ENCODE assay signal across 8 cellular contexts in the genomic region with DNA sequence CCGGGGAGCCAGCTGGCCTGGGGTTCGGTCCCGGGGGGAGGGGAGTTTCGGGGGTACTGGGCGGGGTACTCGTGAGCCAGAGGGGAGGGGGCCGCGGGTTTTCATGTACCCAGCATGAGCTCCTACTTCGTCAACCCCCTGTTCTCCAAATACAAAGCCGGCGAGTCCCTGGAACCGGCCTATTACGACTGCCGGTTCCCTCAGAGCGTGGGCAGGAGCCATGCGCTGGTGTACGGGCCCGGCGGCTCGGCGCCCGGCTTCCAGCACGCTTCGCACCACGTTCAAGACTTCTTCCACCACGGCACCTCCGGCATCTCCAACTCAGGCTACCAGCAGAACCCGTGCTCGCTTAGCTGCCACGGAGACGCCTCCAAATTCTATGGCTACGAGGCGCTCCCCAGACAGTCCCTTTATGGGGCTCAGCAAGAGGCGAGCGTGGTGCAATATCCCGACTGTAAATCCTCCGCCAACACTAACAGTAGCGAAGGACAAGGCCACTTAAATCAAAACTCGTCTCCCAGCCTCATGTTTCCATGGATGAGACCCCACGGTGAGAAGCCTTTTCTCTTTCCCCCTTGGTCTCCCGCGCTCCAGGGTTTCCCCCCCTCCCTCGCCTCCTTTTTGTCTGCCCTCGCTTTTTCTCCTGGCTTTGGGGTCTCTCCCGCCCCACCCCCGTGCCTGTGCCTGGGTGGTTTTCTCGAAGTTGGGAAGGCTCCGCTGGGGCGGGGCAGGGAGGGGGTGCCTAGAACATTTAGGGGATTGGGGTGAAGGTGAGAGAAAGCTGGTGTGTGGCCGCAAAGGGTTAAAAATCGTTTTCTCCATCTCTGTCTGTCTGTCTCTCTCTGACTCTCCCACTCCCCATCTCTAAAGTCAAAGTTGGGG. TPM values are rescaled to one million over a fixed set of nuclear protein-coding genes. Genes with fewer than 3 reads are reported as not detected.
DNase-seq lines count a peak whose midpoint lies in the region; TF ChIP-seq lines count a peak whose summit lies in the region.

No MANE protein-coding gene starts in this region.

- H2AFZ ChIP-seq in PC-9: no peak overlapping the region

- no peak overlapping the region for H3K4me2 ChIP-seq in PC-9

- no peaks in the 10 kb centered on the region for H4K20me1 ChIP-seq in PC-9 (ENCODE audit: insufficient read depth)

- H3K36me3 Mint-ChIP-seq in glutamatergic neuron (ENCODE audit: unreplicated experiment): no peaks in the 10 kb centered on the region

- no peaks in the 10 kb centered on the region for H3F3A ChIP-seq in PC-9 (ENCODE audit: insufficient read depth, low read depth)

- no TSS peak for BruUV-seq in PC-9 (replicated peaks; lab: Mats Ljungman, UMichigan)

- no peaks in the 10 kb centered on the region for H3K9me3 ChIP-seq in WERI-Rb-1 (ENCODE audit: severe bottlenecking)
- H3K9me3 ChIP-seq in stomach smooth muscle (ENCODE audit: control insufficient read depth in 2 of 2, low read length in 2 of 2): no peaks in the 10 kb centered on the region
- no peaks in the 10 kb centered on the region for H3K9me3 ChIP-seq in PC-9 (ENCODE audit: insufficient read depth, low read depth)

- TF ChIP-seq CTCF in WERI-Rb-1 (IDR thresholded peaks at IDR 0.05; ENCODE audit: low read depth, low read length) (no peak), glutamatergic neuron (IDR thresholded peaks at IDR 0.05; ENCODE audit: partially characterized antibody, unreplicated experiment) (no peak), PC-9 (conservative IDR thresholded peaks at IDR 0.05) (no peak)

- H3K27me3 Mint-ChIP-seq in glutamatergic neuron (ENCODE audit: unreplicated experiment): peaks cover 45% of the 10 kb centered on the region

- no peak overlapping the region for H3K4me3 Mint-ChIP-seq in glutamatergic neuron (ENCODE audit: unreplicated experiment)

- CTCF ChIA-PET in PC-9 (lab: Charles Lee): interaction anchor here (0.5 to 1.3 kb wide), 6 partner anchors 8 to 370 kb away, joined by 3 to 12 read pairs (median 5); a partner anchor contains a TSS

- DNase-seq in SIG-M5 treated with dmso at 0.1 percent for 504 hours (lab: John Stamatoyannopoulos, UW; ENCODE audit: unreplicated experiment) (peak; percentile 31), SIG-M5 (lab: John Stamatoyannopoulos, UW) (no peak), WERI-Rb-1 (no peak), glutamatergic neuron (peak; percentile 49), DMS153 (lab: John Stamatoyannopoulos, UW) (no peak), inferior parietal cortex (ENCODE audit: extremely low spot score) (no peak), PC-9 (no peak)

- H3K9me3 Mint-ChIP-seq in glutamatergic neuron (ENCODE audit: unreplicated experiment): peaks cover 2% of the 10 kb centered on the region

- H3K9ac ChIP-seq in stomach smooth muscle (ENCODE audit: low read length in 2 of 2): no peak overlapping the region

- H3K4me1 ChIP-seq in stomach smooth muscle (ENCODE audit: control insufficient read depth, insufficient read depth, low read length) (peaks cover 14% of the 10 kb centered on the region), PC-9 (replicated peaks; ENCODE audit: insufficient read depth) (no peaks in the 10 kb centered on the region)

- no peaks in the 10 kb centered on the region for H3K27me3 ChIP-seq in WERI-Rb-1 (ENCODE audit: insufficient read depth, low read depth, severe bottlenecking)
- H3K27me3 ChIP-seq in stomach smooth muscle (ENCODE audit: control insufficient read depth in 1 of 2, insufficient read depth in 2 of 2, low read length in 2 of 2): peaks cover 84 to 95% of the 10 kb centered on the region in 2 donors
- no peaks in the 10 kb centered on the region for H3K27me3 ChIP-seq in PC-9 (ENCODE audit: insufficient read depth, low read depth)

- H3K4me1 Mint-ChIP-seq in glutamatergic neuron (ENCODE audit: low read depth, unreplicated experiment): no peaks in the 10 kb centered on the region

- intact Hi-C loops in PC-9 (cut with micrococcal nuclease; ENCODE audit: unreplicated experiment): loop anchor here (5.0 kb wide), 2 partner anchors 307 to 368 kb away; no protein-coding TSS in a partner anchor

- POLR2A ChIA-PET in PC-9 (lab: Charles Lee; ENCODE audit: unreplicated experiment): interaction anchor here (0.6 kb wide), 1 partner anchor 314 kb away, joined by 8 read pairs; no protein-coding TSS in a partner anchor

- H3K27ac ChIP-seq in WERI-Rb-1 (peak overlapping the region; percentile 92), stomach smooth muscle (ENCODE audit: low read length) (no peak overlapping the region), PC-9 (no peak overlapping the region)

- H3K9me2 ChIP-seq in PC-9 (ENCODE audit: insufficient read depth): no peaks in the 10 kb centered on the region

- no peaks in the 10 kb centered on the region for H3K79me2 ChIP-seq in PC-9 (ENCODE audit: low read depth)

- H3K36me3 ChIP-seq in WERI-Rb-1: no peaks in the 10 kb centered on the region
- H3K36me3 ChIP-seq in stomach smooth muscle (ENCODE audit: control insufficient read depth in 2 of 2, insufficient read depth in 2 of 2, low read length in 2 of 2): no peaks in the 10 kb centered on the region
- no peaks in the 10 kb centered on the region for H3K36me3 ChIP-seq in PC-9 (ENCODE audit: low read depth)

- H3K4me3 ChIP-seq in WERI-Rb-1 (ENCODE audit: low read depth, low read length): peak overlapping the region; percentile 82
- peak overlapping the region; percentile 31 to 52 for H3K4me3 ChIP-seq in stomach smooth muscle (ENCODE audit: low read length in 2 of 2)
- no peak overlapping the region for H3K4me3 ChIP-seq in PC-9

- H3K27ac Mint-ChIP-seq in glutamatergic neuron (ENCODE audit: unreplicated experiment): no peak overlapping the region

RNA-seq across cellular contexts. Expression of a gene that starts 0.6 kb away (rescaled TPM):
- not detected for total RNA-seq in glutamatergic neuron (ENCODE audit: unreplicated experiment)
- 3.8 and 4.3 TPM in 2 replicates for total RNA-seq in PC-9 (2021)

RNA-seq across cellular contexts. Expression of a gene that starts 9.5 kb away (rescaled TPM):
- total RNA-seq in glutamatergic neuron (ENCODE audit: unreplicated experiment): not detected
- 7.5 and 10.2 TPM in 2 replicates for total RNA-seq in PC-9 (2021)

RNA-seq across cellular contexts. Expression of a gene that starts 18.8 kb away (rescaled TPM):
- 0.32 TPM for total RNA-seq in glutamatergic neuron (ENCODE audit: unreplicated experiment)
- total RNA-seq in PC-9 (2021): 4.1 and 5.7 TPM in 2 replicates

RNA-seq across cellular contexts. Expression of a gene that starts 23.4 kb away (rescaled TPM):
- total RNA-seq in glutamatergic neuron (ENCODE audit: unreplicated experiment) (not detected), PC-9 (2021) (0.61 and 1.8 TPM in 2 replicates)

RNA-seq across cellular contexts. Expression of a gene that starts 24.5 kb away (rescaled TPM):
- total RNA-seq in glutamatergic neuron (ENCODE audit: unreplicated experiment) (not detected), PC-9 (2021) (1.1 and 1.4 TPM in 2 replicates)

Comparison
In these comparisons a context has a peak if more than half of its experiments do, and no peak if none do; other contexts are left out.
1. DNase-seq: peak in SIG-M5 treated with dmso at 0.1 percent for 504 hours (single experiment) and glutamatergic neuron (single experiment); none in SIG-M5 (single experiment), WERI-Rb-1 (single experiment), DMS153 (single experiment), inferior parietal cortex (single experiment) and PC-9 (0 of 2).